Comparison of ENCODE assay signal across 1 cellular context in the genomic region with DNA sequence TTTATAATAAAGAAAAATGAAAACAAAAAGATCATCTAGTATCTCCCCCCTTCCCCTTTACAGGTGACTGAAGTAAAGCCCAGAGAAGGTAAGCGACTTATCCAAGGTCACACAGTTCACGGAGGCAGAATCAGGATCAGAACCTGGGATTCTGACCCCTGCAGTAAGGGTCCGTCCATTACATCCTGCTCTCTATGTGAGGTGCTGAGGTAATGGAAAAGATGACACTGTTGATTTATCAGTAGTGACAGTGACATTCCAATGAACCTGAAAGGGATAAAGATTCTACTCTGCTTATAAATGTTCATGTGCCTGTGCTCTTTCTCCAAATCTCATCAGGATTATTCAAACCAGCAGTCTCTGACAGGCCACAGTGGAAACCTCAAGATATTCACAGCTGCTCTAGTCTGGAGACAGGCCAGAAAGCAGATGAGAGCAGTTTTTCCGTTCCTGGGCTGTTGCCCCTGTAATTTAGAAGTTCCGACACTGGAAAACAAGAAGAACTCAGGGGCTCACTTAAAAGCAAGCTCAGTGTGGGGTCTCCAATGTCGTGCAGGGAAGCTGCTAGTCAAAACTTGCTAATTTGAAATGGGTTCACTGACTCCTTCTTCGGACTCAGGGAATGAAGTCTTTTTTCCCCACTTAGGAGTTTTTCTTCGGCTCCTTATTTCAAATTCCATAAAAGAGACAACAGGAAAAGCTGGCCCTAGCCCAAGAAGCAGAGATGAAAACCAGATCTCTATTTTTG.
TF ChIP-seq lines count a peak whose summit lies in the region.

No MANE protein-coding gene starts in this region.

TF ChIP-seq in GM12878, 131 proteins besides CTCF, POLR2A, EP300 and RAD21 (continued from another document):
- TF ChIP-seq RELB (IDR thresholded peaks at IDR 0.05; ENCODE audit: low read depth) (no peak), BCL11A (IDR thresholded peaks at IDR 0.05; ENCODE audit: low read depth, low read length) (0 out of 2 replicates have a peak, but pooled peaks have one; percentile 37), E4F1 (IDR thresholded peaks at IDR 0.05; ENCODE audit: borderline replicate concordance, partially characterized antibody) (no peak), BACH1 (IDR thresholded peaks at IDR 0.05; ENCODE audit: borderline replicate concordance) (peak; percentile 38; the same call in 1 of the 2 replicates), RUNX3 (IDR thresholded peaks at IDR 0.05; ENCODE audit: low read length) (peak; percentile 80), RAD51 (IDR thresholded peaks at IDR 0.05) (0 out of 2 replicates have a peak, but pooled peaks have one; percentile 23), PAX8 (IDR thresholded peaks at IDR 0.05) (0 out of 2 replicates have a peak, but pooled peaks have one; percentile 28), JUNB (IDR thresholded peaks at IDR 0.05) (peak; percentile 47), FOS (IDR thresholded peaks at IDR 0.05; ENCODE audit: borderline replicate concordance, extremely low read depth, insufficient read length) (no peak), SIN3A (IDR thresholded peaks at IDR 0.05; ENCODE audit: low read depth, low read length) (no peak), PML (IDR thresholded peaks at IDR 0.05; ENCODE audit: low read length) (0 out of 2 replicates have a peak, but pooled peaks have one; percentile 21), DPF2 (IDR thresholded peaks at IDR 0.05) (peak; percentile 56; the same call in 1 of the 2 replicates), KDM1A (IDR thresholded peaks at IDR 0.05; ENCODE audit: borderline replicate concordance) (no peak), SMARCA5 (IDR thresholded peaks at IDR 0.05) (peak; percentile 96), TCF3 (IDR thresholded peaks at IDR 0.05; ENCODE audit: borderline replicate concordance, insufficient read depth, low read depth, low read length) (0 out of 2 replicates have a peak, but pooled peaks have one; percentile 30), RFX5 (IDR thresholded peaks at IDR 0.05; ENCODE audit: low read depth, low read length) (no peak), CREM (IDR thresholded peaks at IDR 0.05; ENCODE audit: low read depth) (peak; percentile 14; the same call in 1 of the 2 replicates), CBX5 (IDR thresholded peaks at IDR 0.05; ENCODE audit: low read depth) (0 out of 2 replicates have a peak, but pooled peaks have one; percentile 10)
- TF ChIP-seq, protein P1, sequence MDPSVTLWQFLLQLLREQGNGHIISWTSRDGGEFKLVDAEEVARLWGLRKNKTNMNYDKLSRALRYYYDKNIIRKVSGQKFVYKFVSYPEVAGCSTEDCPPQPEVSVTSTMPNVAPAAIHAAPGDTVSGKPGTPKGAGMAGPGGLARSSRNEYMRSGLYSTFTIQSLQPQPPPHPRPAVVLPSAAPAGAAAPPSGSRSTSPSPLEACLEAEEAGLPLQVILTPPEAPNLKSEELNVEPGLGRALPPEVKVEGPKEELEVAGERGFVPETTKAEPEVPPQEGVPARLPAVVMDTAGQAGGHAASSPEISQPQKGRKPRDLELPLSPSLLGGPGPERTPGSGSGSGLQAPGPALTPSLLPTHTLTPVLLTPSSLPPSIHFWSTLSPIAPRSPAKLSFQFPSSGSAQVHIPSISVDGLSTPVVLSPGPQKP (IDR thresholded peaks at IDR 0.05; ENCODE audit: low read depth, low read length): no peak
- TF ChIP-seq, protein P2, sequence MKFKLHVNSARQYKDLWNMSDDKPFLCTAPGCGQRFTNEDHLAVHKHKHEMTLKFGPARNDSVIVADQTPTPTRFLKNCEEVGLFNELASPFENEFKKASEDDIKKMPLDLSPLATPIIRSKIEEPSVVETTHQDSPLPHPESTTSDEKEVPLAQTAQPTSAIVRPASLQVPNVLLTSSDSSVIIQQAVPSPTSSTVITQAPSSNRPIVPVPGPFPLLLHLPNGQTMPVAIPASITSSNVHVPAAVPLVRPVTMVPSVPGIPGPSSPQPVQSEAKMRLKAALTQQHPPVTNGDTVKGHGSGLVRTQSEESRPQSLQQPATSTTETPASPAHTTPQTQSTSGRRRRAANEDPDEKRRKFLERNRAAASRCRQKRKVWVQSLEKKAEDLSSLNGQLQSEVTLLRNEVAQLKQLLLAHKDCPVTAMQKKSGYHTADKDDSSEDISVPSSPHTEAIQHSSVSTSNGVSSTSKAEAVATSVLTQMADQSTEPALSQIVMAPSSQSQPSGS (IDR thresholded peaks at IDR 0.05; ENCODE audit: low read length): peak; percentile 47
- TF ChIP-seq, protein P3, sequence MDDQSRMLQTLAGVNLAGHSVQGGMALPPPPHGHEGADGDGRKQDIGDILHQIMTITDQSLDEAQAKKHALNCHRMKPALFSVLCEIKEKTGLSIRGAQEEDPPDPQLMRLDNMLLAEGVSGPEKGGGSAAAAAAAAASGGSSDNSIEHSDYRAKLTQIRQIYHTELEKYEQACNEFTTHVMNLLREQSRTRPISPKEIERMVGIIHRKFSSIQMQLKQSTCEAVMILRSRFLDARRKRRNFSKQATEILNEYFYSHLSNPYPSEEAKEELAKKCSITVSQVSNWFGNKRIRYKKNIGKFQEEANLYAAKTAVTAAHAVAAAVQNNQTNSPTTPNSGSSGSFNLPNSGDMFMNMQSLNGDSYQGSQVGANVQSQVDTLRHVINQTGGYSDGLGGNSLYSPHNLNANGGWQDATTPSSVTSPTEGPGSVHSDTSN (IDR thresholded peaks at IDR 0.05; ENCODE audit: insufficient replicate concordance, low read depth, low read length): no peak
